29 cellular contexts compared by ENCODE assay signal in the genomic region with DNA sequence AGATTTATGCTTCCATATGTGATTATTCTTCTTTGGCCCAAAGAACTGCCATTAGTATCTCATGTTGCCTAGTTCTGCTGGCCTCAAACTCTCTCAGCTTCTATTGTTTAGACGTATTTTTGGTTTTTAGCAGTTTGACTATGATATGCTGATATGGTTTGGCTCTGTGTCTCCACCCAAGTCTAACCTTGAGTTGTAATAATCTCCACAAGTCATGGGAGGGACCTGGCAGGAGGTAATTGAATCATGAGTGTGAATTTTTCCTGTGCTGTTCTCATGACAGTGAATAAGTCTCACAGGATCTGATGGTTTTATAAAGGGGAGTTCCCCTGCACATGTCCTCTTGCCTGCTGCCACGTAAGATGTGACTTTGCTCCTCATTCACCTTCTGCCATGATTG.
"Had no signal": no experiment of that assay in that cellular context is flagged by ENCODE, and none has a peak within 500 bp of the region (broad histone marks: within the 10 kb centered on the region; RNA-seq: fewer than 3 reads in every experiment).

No MANE protein-coding gene starts in this region.

- ATAC-seq: natural killer cell; psoas muscle; right cardiac atrium; right lobe of liver; stimulated activated effector memory CD8-positive, alpha-beta T cell treated with anti-CD3 and anti-CD28 coated beads, Interleukin-12 subunit alpha, Interleukin-12 subunit beta, amount 100 ng/mL, for 72 hours; stimulated activated naive B cell treated with anti-CD40 and anti-IgM and Interleukin-4, amounts not matched to agents 10 μg/mL and 1 μg/mL and 100 μg/mL, for 72 hours had no signal

- H3K4me3 Mint-ChIP-seq: natural killer cell; nephron; neural progenitor cell; stimulated activated effector memory CD8-positive, alpha-beta T cell treated with anti-CD3 and anti-CD28 coated beads, Interleukin-12 subunit alpha, Interleukin-12 subunit beta, amount 100 ng/mL, for 72 hours; stimulated activated naive B cell treated with anti-CD40 and anti-IgM and Interleukin-4, amounts not matched to agents 10 μg/mL and 1 μg/mL and 100 μg/mL, for 72 hours; stimulated activated naive CD8-positive, alpha-beta T cell treated with anti-CD3 and anti-CD28 coated beads, Interleukin-15, Interleukin-2, amounts not matched to agents 100 ng/mL and 50 ng/mL, for 24 hours had no signal

- H3K27me3 Mint-ChIP-seq: progenitor cell of endocrine pancreas; stimulated activated naive B cell treated with anti-CD40 and anti-IgM and Interleukin-4, amounts not matched to agents 10 μg/mL and 1 μg/mL and 100 μg/mL, for 72 hours; stimulated activated naive CD8-positive, alpha-beta T cell treated with anti-CD3 and anti-CD28 coated beads, Interleukin-15, Interleukin-2, amounts not matched to agents 100 ng/mL and 50 ng/mL, for 24 hours had no signal

- H3K4me1 ChIP-seq: parathyroid adenoma, psoas muscle, sigmoid colon, stomach, thyroid gland, tibial nerve, upper lobe of left lung, vagina had no signal

- H3K4me3 ChIP-seq: neural progenitor cell, ovary, psoas muscle, right lobe of liver, sigmoid colon, stomach, thoracic aorta, thyroid gland, tibial nerve, upper lobe of left lung, vagina had no signal

- H3K79me2 ChIP-seq: parathyroid adenoma had no signal

- DNase-seq: natural killer cell; occipital lobe; ovary; posterior cingulate gyrus; psoas muscle; right cardiac atrium; right lobe of liver; sigmoid colon; small intestine; stimulated activated CD4-positive, alpha-beta T cell treated with anti-CD3 and anti-CD28 coated beads, Interleukin-15, amount 100 ng/mL, for 24 hours; stimulated activated CD4-positive, alpha-beta T cell treated with anti-CD3 and anti-CD28 coated beads, Interleukin-2, amount 100 ng/mL, for 24 hours; stimulated activated CD4-positive, alpha-beta T cell treated with anti-CD3 and anti-CD28 coated beads, Interleukin-2, amount 100 ng/mL, for 48 hours; stimulated activated CD4-positive, alpha-beta T cell treated with anti-CD3 and anti-CD28 coated beads, Interleukin-4, amount 100 ng/mL, for 24 hours; stimulated activated naive B cell treated with anti-CD40 and anti-IgM and Interleukin-4, amounts not matched to agents 10 μg/mL and 1 μg/mL and 100 μg/mL, for 72 hours; stimulated activated naive CD4-positive, alpha-beta T cell treated with Interleukin-2 at 50 U/mL for 16 hours; stomach; thyroid gland; trophoblast cell; upper lobe of left lung had no signal

- FAIRE-seq: small intestine, urothelium cell line had no signal

- H3K9ac ChIP-seq: neural progenitor cell, parathyroid adenoma had no signal

- H3K36me3 ChIP-seq: neural progenitor cell, ovary, right lobe of liver, sigmoid colon, stomach, thoracic aorta, thyroid gland, tibial nerve, upper lobe of left lung, vagina had no signal

- H3K36me3 Mint-ChIP-seq: natural killer cell; neural progenitor cell; stimulated activated effector memory CD8-positive, alpha-beta T cell treated with anti-CD3 and anti-CD28 coated beads, Interleukin-12 subunit alpha, Interleukin-12 subunit beta, amount 100 ng/mL, for 72 hours; stimulated activated naive B cell treated with anti-CD40 and anti-IgM and Interleukin-4, amounts not matched to agents 10 μg/mL and 1 μg/mL and 100 μg/mL, for 72 hours had no signal

- H3K27ac Mint-ChIP-seq: natural killer cell; nephron; neural progenitor cell; progenitor cell of endocrine pancreas; stimulated activated effector memory CD8-positive, alpha-beta T cell treated with anti-CD3 and anti-CD28 coated beads, Interleukin-12 subunit alpha, Interleukin-12 subunit beta, amount 100 ng/mL, for 72 hours; stimulated activated naive B cell treated with anti-CD40 and anti-IgM and Interleukin-4, amounts not matched to agents 10 μg/mL and 1 μg/mL and 100 μg/mL, for 72 hours; stimulated activated naive CD8-positive, alpha-beta T cell treated with anti-CD3 and anti-CD28 coated beads, Interleukin-15, Interleukin-2, amounts not matched to agents 100 ng/mL and 50 ng/mL, for 24 hours had no signal

- H2AFZ ChIP-seq: neural progenitor cell, parathyroid adenoma had no signal

- H3K4me2 ChIP-seq: neural progenitor cell had no signal

- H3K27me3 ChIP-seq: neural progenitor cell, ovary, right lobe of liver, sigmoid colon, stomach, thyroid gland, tibial nerve, upper lobe of left lung, vagina had no signal

- H3K4me1 Mint-ChIP-seq: natural killer cell; nephron; neural progenitor cell; stimulated activated effector memory CD8-positive, alpha-beta T cell treated with anti-CD3 and anti-CD28 coated beads, Interleukin-12 subunit alpha, Interleukin-12 subunit beta, amount 100 ng/mL, for 72 hours; stimulated activated naive B cell treated with anti-CD40 and anti-IgM and Interleukin-4, amounts not matched to agents 10 μg/mL and 1 μg/mL and 100 μg/mL, for 72 hours had no signal

- H3K27ac ChIP-seq: neural progenitor cell, ovary, parathyroid adenoma, psoas muscle, right lobe of liver, sigmoid colon, stomach, thoracic aorta, thyroid gland, tibial nerve, upper lobe of left lung, vagina had no signal

- H3K9me3 ChIP-seq: ovary, right lobe of liver, thoracic aorta, thyroid gland, vagina had no signal
